Comparison of ENCODE assay signal across 24 cellular contexts in the genomic region with DNA sequence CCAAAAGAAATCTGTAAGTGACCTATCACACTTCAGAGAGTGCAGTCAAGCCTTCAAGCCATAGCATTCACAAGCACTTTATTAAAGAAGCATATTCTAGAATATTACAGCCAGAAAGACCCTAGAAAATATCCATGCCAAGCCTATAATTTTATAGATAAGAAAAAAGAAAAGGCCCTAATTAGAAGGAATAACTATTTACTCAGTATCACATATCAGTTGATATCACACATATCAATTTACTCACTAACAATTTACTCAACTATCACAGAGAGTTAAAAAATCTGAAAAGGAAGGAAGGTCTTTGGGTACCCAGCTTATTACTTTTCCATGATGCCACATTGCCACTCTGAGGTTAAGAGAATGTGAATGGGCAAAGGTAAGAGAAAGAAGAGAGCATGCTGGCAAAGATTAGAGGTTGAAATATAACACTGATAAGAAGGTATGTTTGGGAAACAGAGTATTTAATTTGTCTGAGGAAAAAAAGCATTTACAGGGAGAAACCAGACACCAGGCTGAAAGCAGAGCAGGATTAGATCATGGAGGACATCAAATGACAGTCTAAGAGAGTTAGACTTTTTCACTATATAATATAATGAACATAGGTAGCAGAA.
A peak's percentile ranks its signal among the peaks of the same experiment; 100 is the strongest.
DNase-seq lines count a peak whose midpoint lies in the region; ATAC-seq and TF ChIP-seq lines count a peak whose summit lies in the region.
"Had no signal": no experiment of that assay in that cellular context is flagged by ENCODE, and none has a peak within 500 bp of the region (broad histone marks: within the 10 kb centered on the region; RNA-seq: fewer than 3 reads in every experiment).

No MANE protein-coding gene starts in this region.

- POLR2A ChIA-PET in HEK293 (lab: Yijun Ruan, JAX) = no interaction called here

- H3K27me3 Mint-ChIP-seq in activated T-cell treated with anti-CD3 and anti-CD28 coated beads, Interleukin-2, amount 50 U/mL, for 4 hours (ENCODE audit: low read depth) = no peaks in the 10 kb centered on the region
- H3K27me3 Mint-ChIP-seq: CD8-positive, alpha-beta memory T cell had no signal

- H3K4me3 Mint-ChIP-seq in activated T-cell treated with anti-CD3 and anti-CD28 coated beads, Interleukin-2, amount 50 U/mL, for 4 hours = no peak overlapping the region
- H3K4me3 Mint-ChIP-seq: CD14-positive monocyte; CD8-positive, alpha-beta memory T cell; T-helper 1 cell treated with Interleukin-12 subunit alpha and Interleukin-12 subunit beta and Interleukin-4 antibody, amounts not matched to agents 30 μg/mL and 1 μg/mL, for 36 hours had no signal

- DNase-seq in NCI-H1092 treated with DMSO at 0.1 percent for 48 hours (lab: John Stamatoyannopoulos, UW) (peak; percentile 5), NCI-H1092 (lab: John Stamatoyannopoulos, UW) (no peak), NCI-H2107 treated with DMSO at 0.1 percent for 48 hours (lab: John Stamatoyannopoulos, UW; ENCODE audit: unreplicated experiment) (peak; percentile 81), left lobe of liver (ENCODE audit: low spot score) (no peak), NCI-H187 (lab: John Stamatoyannopoulos, UW) (no peak)
- DNase-seq in activated T-cell treated with anti-CD3 and anti-CD28 coated beads, Interleukin-2, amount 50 U/mL, for 4 hours = no peak
- DNase-seq: 8988T; ACHN; BE2C; Calu3; CD8-positive, alpha-beta memory T cell; GM23248; H7; Kasumi-1; NCI-H187 treated with DMSO at 0.1 percent for 48 hours; NCI-H446 treated with DMSO at 0.1 percent for 48 hours; NCI-H526; SIG-M5 had no signal

- H3K9me3 Mint-ChIP-seq in activated T-cell treated with anti-CD3 and anti-CD28 coated beads, Interleukin-2, amount 50 U/mL, for 4 hours = no peaks in the 10 kb centered on the region
- H3K9me3 Mint-ChIP-seq: CD8-positive, alpha-beta memory T cell; T-helper 1 cell treated with Interleukin-12 subunit alpha and Interleukin-12 subunit beta and Interleukin-4 antibody, amounts not matched to agents 30 μg/mL and 1 μg/mL, for 36 hours had no signal

- no peaks in the 10 kb centered on the region for H3K4me1 Mint-ChIP-seq in activated T-cell treated with anti-CD3 and anti-CD28 coated beads, Interleukin-2, amount 50 U/mL, for 4 hours (ENCODE audit: low read depth)
- H3K4me1 Mint-ChIP-seq: CD14-positive monocyte; CD8-positive, alpha-beta memory T cell had no signal

- H3K4me1 ChIP-seq in HEK293 (ENCODE audit: control insufficient read depth, insufficient read depth, low read length) = 0 out of 2 replicates have a peak, but pooled peaks cover 8% of the 10 kb centered on the region

- H3K36me3 Mint-ChIP-seq in activated T-cell treated with anti-CD3 and anti-CD28 coated beads, Interleukin-2, amount 50 U/mL, for 4 hours (ENCODE audit: insufficient read depth) = peaks cover 18% of the 10 kb centered on the region

- TF ChIP-seq CTCF in HEK293 (tag by site-specific recombination; IDR thresholded peaks at IDR 0.05) = no peak

- no peaks in the 10 kb centered on the region for H3K36me3 ChIP-seq in HEK293 (ENCODE audit: control insufficient read depth in 2 of 2, insufficient read depth in 1 of 2, low read length in 2 of 2)

- CTCF ChIA-PET in HEK293 (lab: Yijun Ruan, JAX) = interaction anchor here (0.5 to 0.8 kb wide), 2 partner anchors 59 to 106 kb away, joined by 3 to 4 read pairs; no protein-coding TSS in a partner anchor

- ATAC-seq in left lobe of liver (peak; percentile 23), HG03095 (IDR thresholded peaks at IDR 0.05; ENCODE audit: unreplicated experiment) (no peak)
- no peak for ATAC-seq in activated T-cell treated with anti-CD3 and anti-CD28 coated beads, Interleukin-2, amount 50 U/mL, for 4 hours
- ATAC-seq: HepG2 had no signal

- H3K4me3 ChIP-seq in HEK293 (ENCODE audit: low read depth, low read length) = no peak overlapping the region
- H3K4me3 ChIP-seq: GM23248, SK-N-MC had no signal

- H3K27ac ChIP-seq in HEK293 (ENCODE audit: extremely low read depth, low read depth, low read length) = no peak overlapping the region
- H3K27ac ChIP-seq: GM23248, SK-N-MC had no signal

- no peaks in the 10 kb centered on the region for H3K9me3 ChIP-seq in HEK293 (ENCODE audit: control insufficient read depth, insufficient read depth, low read depth, low read length)
- H3K9me3 ChIP-seq: BE2C had no signal

TF ChIP-seq in HEK293, 187 proteins besides CTCF, POLR2A, EP300 and RAD21 (continues in another document):
- peak; percentile 73 for TF ChIP-seq FEZF1 (tag by site-specific recombination; IDR thresholded peaks at IDR 0.05)
- no peak for TF ChIP-seq ZNF560 (tag by site-specific recombination; IDR thresholded peaks at IDR 0.05; ENCODE audit: borderline replicate concordance)
- 0 out of 2 replicates have a peak, but pooled peaks have one; percentile 31 for TF ChIP-seq ZBTB17 (tag by site-specific recombination; IDR thresholded peaks at IDR 0.05)
- TF ChIP-seq, protein P1, sequence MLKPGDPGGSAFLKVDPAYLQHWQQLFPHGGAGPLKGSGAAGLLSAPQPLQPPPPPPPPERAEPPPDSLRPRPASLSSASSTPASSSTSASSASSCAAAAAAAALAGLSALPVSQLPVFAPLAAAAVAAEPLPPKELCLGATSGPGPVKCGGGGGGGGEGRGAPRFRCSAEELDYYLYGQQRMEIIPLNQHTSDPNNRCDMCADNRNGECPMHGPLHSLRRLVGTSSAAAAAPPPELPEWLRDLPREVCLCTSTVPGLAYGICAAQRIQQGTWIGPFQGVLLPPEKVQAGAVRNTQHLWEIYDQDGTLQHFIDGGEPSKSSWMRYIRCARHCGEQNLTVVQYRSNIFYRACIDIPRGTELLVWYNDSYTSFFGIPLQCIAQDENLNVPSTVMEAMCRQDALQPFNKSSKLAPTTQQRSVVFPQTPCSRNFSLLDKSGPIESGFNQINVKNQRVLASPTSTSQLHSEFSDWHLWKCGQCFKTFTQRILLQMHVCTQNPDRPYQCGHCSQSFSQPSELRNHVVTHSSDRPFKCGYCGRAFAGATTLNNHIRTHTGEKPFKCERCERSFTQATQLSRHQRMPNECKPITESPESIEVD (tag by site-specific recombination; IDR thresholded peaks at IDR 0.05) = peak; percentile 78
- TF ChIP-seq ZEB2 (tag by site-specific recombination; IDR thresholded peaks at IDR 0.05) = peak; percentile 39
- TF ChIP-seq, protein P2, sequence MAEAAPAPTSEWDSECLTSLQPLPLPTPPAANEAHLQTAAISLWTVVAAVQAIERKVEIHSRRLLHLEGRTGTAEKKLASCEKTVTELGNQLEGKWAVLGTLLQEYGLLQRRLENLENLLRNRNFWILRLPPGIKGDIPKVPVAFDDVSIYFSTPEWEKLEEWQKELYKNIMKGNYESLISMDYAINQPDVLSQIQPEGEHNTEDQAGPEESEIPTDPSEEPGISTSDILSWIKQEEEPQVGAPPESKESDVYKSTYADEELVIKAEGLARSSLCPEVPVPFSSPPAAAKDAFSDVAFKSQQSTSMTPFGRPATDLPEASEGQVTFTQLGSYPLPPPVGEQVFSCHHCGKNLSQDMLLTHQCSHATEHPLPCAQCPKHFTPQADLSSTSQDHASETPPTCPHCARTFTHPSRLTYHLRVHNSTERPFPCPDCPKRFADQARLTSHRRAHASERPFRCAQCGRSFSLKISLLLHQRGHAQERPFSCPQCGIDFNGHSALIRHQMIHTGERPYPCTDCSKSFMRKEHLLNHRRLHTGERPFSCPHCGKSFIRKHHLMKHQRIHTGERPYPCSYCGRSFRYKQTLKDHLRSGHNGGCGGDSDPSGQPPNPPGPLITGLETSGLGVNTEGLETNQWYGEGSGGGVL (tag by site-specific recombination; IDR thresholded peaks at IDR 0.05) = no peak
- peak; percentile 100 for TF ChIP-seq SP7 (tag by site-specific recombination; IDR thresholded peaks at IDR 0.05)
- TF ChIP-seq, protein P3, sequence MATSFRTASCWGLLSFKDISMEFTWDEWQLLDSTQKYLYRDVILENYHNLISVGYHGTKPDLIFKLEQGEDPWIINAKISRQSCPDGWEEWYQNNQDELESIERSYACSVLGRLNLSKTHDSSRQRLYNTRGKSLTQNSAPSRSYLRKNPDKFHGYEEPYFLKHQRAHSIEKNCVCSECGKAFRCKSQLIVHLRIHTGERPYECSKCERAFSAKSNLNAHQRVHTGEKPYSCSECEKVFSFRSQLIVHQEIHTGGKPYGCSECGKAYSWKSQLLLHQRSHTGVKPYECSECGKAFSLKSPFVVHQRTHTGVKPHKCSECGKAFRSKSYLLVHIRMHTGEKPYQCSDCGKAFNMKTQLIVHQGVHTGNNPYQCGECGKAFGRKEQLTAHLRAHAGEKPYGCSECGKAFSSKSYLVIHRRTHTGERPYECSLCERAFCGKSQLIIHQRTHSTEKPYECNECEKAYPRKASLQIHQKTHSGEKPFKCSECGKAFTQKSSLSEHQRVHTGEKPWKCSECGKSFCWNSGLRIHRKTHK (tag by site-specific recombination; IDR thresholded peaks at IDR 0.05) = no peak
- peak; percentile 45; the same call in 1 of the 2 replicates for TF ChIP-seq ZNF843 (tag by site-specific recombination; IDR thresholded peaks at IDR 0.05)
- no peak for TF ChIP-seq REPIN1 (tag by site-specific recombination; IDR thresholded peaks at IDR 0.05; ENCODE audit: low read depth)
- TF ChIP-seq, protein P4, sequence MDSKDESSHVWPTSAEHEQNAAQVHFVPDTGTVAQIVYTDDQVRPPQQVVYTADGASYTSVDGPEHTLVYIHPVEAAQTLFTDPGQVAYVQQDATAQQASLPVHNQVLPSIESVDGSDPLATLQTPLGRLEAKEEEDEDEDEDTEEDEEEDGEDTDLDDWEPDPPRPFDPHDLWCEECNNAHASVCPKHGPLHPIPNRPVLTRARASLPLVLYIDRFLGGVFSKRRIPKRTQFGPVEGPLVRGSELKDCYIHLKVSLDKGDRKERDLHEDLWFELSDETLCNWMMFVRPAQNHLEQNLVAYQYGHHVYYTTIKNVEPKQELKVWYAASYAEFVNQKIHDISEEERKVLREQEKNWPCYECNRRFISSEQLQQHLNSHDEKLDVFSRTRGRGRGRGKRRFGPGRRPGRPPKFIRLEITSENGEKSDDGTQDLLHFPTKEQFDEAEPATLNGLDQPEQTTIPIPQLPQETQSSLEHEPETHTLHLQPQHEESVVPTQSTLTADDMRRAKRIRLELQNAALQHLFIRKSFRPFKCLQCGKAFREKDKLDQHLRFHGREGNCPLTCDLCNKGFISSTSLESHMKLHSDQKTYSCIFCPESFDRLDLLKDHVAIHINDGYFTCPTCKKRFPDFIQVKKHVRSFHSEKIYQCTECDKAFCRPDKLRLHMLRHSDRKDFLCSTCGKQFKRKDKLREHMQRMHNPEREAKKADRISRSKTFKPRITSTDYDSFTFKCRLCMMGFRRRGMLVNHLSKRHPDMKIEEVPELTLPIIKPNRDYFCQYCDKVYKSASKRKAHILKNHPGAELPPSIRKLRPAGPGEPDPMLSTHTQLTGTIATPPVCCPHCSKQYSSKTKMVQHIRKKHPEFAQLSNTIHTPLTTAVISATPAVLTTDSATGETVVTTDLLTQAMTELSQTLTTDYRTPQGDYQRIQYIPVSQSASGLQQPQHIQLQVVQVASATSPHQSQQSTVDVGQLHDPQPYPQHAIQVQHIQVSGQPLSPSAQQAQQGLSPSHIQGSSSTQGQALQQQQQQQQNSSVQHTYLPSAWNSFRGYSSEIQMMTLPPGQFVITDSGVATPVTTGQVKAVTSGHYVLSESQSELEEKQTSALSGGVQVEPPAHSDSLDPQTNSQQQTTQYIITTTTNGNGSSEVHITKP (tag by site-specific recombination; IDR thresholded peaks at IDR 0.05) = no peak
- TF ChIP-seq GLIS1 (tag by site-specific recombination; IDR thresholded peaks at IDR 0.05) = no peak

Comparison
In these comparisons a context has a peak if more than half of its experiments do, and no peak if none do; other contexts are left out.
1. DNase-seq: peak in NCI-H1092 treated with DMSO at 0.1 percent for 48 hours (single experiment) and NCI-H2107 treated with DMSO at 0.1 percent for 48 hours (single experiment); none in NCI-H1092 (single experiment), left lobe of liver (single experiment), NCI-H187 (0 of 2) and activated T-cell treated with anti-CD3 and anti-CD28 coated beads, Interleukin-2, amount 50 U/mL, for 4 hours (single experiment).